ENCODE assay signal across 1 cellular context in the genomic region with DNA sequence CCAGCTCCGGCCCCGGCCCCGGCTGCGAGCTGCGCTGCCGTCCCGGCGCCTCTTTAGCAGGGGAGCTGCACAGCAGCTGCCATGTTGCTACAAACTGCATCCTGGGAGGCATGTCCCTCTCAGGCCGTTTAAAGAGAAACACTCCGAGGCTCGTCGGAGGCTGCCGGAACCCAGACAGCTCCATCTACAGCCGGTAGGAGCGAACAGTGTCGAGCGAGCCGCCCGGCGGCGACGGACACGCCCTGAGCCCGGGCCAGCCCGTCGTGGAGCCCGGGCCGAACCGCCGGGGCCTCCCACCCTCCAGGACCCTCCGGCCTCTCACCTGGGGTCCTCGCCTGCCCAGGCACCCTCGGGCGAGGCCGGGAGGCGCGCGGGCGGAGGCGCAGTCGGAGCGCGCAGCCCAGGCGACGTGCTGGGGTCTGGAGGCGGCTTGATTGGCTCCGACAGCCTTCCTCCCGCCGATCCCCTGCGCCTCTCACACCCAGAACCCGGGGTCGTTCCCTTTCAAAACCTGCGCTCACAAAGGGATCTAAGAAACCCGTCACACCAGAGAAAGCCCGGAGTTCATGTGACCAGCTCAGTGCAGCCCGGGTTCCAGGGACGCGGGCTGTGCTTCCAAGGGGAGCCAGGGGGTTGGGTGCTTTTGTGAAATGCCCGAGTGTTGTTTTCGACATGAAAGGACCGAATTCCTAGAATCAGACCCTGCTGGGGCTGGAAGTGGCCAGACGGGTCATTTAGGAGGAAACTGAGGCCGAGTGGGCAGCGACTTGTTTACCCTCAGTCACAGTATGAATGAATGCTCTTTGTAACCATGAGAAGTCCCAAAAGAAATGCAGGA.
A peak's percentile ranks its signal among the peaks of the same experiment; 100 is the strongest.
TF ChIP-seq lines count a peak whose summit lies in the region.

A gene (minus strand): TSS at position 570 of the 838 bp plus-strand sequence. CDS start 5,040 bp downstream, outside the sequence.

TF ChIP-seq in HepG2, 621 proteins besides CTCF, POLR2A, EP300 and RAD21 (continued from another document and continues in another):
- TF ChIP-seq, protein P1, sequence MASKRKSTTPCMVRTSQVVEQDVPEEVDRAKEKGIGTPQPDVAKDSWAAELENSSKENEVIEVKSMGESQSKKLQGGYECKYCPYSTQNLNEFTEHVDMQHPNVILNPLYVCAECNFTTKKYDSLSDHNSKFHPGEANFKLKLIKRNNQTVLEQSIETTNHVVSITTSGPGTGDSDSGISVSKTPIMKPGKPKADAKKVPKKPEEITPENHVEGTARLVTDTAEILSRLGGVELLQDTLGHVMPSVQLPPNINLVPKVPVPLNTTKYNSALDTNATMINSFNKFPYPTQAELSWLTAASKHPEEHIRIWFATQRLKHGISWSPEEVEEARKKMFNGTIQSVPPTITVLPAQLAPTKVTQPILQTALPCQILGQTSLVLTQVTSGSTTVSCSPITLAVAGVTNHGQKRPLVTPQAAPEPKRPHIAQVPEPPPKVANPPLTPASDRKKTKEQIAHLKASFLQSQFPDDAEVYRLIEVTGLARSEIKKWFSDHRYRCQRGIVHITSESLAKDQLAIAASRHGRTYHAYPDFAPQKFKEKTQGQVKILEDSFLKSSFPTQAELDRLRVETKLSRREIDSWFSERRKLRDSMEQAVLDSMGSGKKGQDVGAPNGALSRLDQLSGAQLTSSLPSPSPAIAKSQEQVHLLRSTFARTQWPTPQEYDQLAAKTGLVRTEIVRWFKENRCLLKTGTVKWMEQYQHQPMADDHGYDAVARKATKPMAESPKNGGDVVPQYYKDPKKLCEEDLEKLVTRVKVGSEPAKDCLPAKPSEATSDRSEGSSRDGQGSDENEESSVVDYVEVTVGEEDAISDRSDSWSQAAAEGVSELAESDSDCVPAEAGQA (IDR thresholded peaks at IDR 0.05; ENCODE audit: low read depth): no peak
- TF ChIP-seq, protein P1 (CRISPR knock-in tag; IDR thresholded peaks at IDR 0.05; ENCODE audit: borderline replicate concordance): no peak
- TF ChIP-seq, protein P2, sequence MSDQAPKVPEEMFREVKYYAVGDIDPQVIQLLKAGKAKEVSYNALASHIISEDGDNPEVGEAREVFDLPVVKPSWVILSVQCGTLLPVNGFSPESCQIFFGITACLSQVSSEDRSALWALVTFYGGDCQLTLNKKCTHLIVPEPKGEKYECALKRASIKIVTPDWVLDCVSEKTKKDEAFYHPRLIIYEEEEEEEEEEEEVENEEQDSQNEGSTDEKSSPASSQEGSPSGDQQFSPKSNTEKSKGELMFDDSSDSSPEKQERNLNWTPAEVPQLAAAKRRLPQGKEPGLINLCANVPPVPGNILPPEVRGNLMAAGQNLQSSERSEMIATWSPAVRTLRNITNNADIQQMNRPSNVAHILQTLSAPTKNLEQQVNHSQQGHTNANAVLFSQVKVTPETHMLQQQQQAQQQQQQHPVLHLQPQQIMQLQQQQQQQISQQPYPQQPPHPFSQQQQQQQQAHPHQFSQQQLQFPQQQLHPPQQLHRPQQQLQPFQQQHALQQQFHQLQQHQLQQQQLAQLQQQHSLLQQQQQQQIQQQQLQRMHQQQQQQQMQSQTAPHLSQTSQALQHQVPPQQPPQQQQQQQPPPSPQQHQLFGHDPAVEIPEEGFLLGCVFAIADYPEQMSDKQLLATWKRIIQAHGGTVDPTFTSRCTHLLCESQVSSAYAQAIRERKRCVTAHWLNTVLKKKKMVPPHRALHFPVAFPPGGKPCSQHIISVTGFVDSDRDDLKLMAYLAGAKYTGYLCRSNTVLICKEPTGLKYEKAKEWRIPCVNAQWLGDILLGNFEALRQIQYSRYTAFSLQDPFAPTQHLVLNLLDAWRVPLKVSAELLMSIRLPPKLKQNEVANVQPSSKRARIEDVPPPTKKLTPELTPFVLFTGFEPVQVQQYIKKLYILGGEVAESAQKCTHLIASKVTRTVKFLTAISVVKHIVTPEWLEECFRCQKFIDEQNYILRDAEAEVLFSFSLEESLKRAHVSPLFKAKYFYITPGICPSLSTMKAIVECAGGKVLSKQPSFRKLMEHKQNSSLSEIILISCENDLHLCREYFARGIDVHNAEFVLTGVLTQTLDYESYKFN (CRISPR knock-in tag; conservative IDR thresholded peaks at IDR 0.05): no peak
- TF ChIP-seq KLF15 (CRISPR knock-in tag; IDR thresholded peaks at IDR 0.05; ENCODE audit: borderline replicate concordance) (no peak), RBAK (CRISPR knock-in tag; IDR thresholded peaks at IDR 0.05) (no peak), EED (CRISPR knock-in tag; IDR thresholded peaks at IDR 0.05) (peak; percentile 83; the same call in 1 of the 2 replicates), SAP130 (CRISPR knock-in tag; IDR thresholded peaks at IDR 0.05; ENCODE audit: low read depth) (peak; percentile 58; the same call in 1 of the 2 replicates), MBNL3 (CRISPR knock-in tag; conservative IDR thresholded peaks at IDR 0.05) (no peak), MIXL1 (CRISPR knock-in tag; IDR thresholded peaks at IDR 0.05) (0 out of 2 replicates have a peak, but pooled peaks have one; percentile 17), RAD51 (IDR thresholded peaks at IDR 0.05; ENCODE audit: borderline replicate concordance) (no peak), PHF20 (CRISPR knock-in tag; IDR thresholded peaks at IDR 0.05) (peak; percentile 46), ZNF678 (CRISPR knock-in tag; IDR thresholded peaks at IDR 0.05) (no peak), KMT2B (CRISPR knock-in tag; IDR thresholded peaks at IDR 0.05) (peak; percentile 73), SAFB2 (CRISPR knock-in tag; IDR thresholded peaks at IDR 0.05; ENCODE audit: borderline replicate concordance, low read depth) (no peak), ZNF891 (CRISPR knock-in tag; IDR thresholded peaks at IDR 0.05) (peak; percentile 72; the same call in 1 of the 2 replicates), ZNF570 (CRISPR knock-in tag; IDR thresholded peaks at IDR 0.05; ENCODE audit: borderline replicate concordance) (no peak), ZBTB3 (CRISPR knock-in tag; IDR thresholded peaks at IDR 0.05; ENCODE audit: borderline replicate concordance, low read depth) (0 out of 2 replicates have a peak, but pooled peaks have one; percentile 27), ZNF7 (CRISPR knock-in tag; IDR thresholded peaks at IDR 0.05) (no peak), RBM39 (IDR thresholded peaks at IDR 0.05; ENCODE audit: low read depth, low read length, poor library complexity, severe bottlenecking) (peak; percentile 26), PRMT3 (CRISPR knock-in tag; IDR thresholded peaks at IDR 0.05; ENCODE audit: borderline replicate concordance, low read depth) (0 out of 2 replicates have a peak, but pooled peaks have one; percentile 61), CREB1 (IDR thresholded peaks at IDR 0.05) (no peak), CREB1 (CRISPR knock-in tag; IDR thresholded peaks at IDR 0.05) (no peak)
- TF ChIP-seq, protein P3, sequence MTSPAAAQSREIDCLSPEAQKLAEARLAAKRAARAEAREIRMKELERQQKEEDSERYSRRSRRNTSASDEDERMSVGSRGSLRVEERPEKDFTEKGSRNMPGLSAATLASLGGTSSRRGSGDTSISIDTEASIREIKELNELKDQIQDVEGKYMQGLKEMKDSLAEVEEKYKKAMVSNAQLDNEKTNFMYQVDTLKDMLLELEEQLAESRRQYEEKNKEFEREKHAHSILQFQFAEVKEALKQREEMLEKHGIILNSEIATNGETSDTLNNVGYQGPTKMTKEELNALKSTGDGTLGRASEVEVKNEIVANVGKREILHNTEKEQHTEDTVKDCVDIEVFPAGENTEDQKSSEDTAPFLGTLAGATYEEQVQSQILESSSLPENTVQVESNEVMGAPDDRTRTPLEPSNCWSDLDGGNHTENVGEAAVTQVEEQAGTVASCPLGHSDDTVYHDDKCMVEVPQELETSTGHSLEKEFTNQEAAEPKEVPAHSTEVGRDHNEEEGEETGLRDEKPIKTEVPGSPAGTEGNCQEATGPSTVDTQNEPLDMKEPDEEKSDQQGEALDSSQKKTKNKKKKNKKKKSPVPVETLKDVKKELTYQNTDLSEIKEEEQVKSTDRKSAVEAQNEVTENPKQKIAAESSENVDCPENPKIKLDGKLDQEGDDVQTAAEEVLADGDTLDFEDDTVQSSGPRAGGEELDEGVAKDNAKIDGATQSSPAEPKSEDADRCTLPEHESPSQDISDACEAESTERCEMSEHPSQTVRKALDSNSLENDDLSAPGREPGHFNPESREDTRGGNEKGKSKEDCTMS (CRISPR knock-in tag; conservative IDR thresholded peaks at IDR 0.05): no peak
- TF ChIP-seq, protein P4, sequence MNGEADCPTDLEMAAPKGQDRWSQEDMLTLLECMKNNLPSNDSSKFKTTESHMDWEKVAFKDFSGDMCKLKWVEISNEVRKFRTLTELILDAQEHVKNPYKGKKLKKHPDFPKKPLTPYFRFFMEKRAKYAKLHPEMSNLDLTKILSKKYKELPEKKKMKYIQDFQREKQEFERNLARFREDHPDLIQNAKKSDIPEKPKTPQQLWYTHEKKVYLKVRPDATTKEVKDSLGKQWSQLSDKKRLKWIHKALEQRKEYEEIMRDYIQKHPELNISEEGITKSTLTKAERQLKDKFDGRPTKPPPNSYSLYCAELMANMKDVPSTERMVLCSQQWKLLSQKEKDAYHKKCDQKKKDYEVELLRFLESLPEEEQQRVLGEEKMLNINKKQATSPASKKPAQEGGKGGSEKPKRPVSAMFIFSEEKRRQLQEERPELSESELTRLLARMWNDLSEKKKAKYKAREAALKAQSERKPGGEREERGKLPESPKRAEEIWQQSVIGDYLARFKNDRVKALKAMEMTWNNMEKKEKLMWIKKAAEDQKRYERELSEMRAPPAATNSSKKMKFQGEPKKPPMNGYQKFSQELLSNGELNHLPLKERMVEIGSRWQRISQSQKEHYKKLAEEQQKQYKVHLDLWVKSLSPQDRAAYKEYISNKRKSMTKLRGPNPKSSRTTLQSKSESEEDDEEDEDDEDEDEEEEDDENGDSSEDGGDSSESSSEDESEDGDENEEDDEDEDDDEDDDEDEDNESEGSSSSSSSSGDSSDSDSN (CRISPR knock-in tag; IDR thresholded peaks at IDR 0.05): peak; percentile 96
- TF ChIP-seq, protein P5, sequence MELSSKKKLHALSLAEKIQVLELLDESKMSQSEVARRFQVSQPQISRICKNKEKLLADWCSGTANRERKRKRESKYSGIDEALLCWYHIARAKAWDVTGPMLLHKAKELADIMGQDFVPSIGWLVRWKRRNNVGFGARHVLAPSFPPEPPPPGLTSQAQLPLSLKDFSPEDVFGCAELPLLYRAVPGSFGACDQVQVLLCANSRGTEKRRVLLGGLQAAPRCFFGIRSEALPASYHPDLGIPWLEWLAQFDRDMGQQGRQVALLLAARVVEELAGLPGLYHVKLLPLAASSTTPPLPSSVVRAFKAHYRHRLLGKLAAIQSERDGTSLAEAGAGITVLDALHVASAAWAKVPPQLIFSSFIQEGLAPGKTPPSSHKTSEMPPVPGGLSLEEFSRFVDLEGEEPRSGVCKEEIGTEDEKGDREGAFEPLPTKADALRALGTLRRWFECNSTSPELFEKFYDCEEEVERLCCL (CRISPR knock-in tag; IDR thresholded peaks at IDR 0.05; ENCODE audit: borderline replicate concordance): no peak
- TF ChIP-seq, protein P6, sequence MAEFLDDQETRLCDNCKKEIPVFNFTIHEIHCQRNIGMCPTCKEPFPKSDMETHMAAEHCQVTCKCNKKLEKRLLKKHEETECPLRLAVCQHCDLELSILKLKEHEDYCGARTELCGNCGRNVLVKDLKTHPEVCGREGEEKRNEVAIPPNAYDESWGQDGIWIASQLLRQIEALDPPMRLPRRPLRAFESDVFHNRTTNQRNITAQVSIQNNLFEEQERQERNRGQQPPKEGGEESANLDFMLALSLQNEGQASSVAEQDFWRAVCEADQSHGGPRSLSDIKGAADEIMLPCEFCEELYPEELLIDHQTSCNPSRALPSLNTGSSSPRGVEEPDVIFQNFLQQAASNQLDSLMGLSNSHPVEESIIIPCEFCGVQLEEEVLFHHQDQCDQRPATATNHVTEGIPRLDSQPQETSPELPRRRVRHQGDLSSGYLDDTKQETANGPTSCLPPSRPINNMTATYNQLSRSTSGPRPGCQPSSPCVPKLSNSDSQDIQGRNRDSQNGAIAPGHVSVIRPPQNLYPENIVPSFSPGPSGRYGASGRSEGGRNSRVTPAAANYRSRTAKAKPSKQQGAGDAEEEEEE (CRISPR knock-in tag; IDR thresholded peaks at IDR 0.05; ENCODE audit: borderline replicate concordance): no peak
- TF ChIP-seq, protein P7, sequence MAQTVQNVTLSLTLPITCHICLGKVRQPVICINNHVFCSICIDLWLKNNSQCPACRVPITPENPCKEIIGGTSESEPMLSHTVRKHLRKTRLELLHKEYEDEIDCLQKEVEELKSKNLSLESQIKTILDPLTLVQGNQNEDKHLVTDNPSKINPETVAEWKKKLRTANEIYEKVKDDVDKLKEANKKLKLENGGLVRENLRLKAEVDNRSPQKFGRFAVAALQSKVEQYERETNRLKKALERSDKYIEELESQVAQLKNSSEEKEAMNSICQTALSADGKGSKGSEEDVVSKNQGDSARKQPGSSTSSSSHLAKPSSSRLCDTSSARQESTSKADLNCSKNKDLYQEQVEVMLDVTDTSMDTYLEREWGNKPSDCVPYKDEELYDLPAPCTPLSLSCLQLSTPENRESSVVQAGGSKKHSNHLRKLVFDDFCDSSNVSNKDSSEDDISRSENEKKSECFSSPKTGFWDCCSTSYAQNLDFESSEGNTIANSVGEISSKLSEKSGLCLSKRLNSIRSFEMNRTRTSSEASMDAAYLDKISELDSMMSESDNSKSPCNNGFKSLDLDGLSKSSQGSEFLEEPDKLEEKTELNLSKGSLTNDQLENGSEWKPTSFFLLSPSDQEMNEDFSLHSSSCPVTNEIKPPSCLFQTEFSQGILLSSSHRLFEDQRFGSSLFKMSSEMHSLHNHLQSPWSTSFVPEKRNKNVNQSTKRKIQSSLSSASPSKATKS (CRISPR knock-in tag; IDR thresholded peaks at IDR 0.05): no peak
- TF ChIP-seq, protein P8, sequence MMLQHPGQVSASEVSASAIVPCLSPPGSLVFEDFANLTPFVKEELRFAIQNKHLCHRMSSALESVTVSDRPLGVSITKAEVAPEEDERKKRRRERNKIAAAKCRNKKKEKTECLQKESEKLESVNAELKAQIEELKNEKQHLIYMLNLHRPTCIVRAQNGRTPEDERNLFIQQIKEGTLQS (CRISPR knock-in tag; IDR thresholded peaks at IDR 0.05): no peak; the same call in 1 of the 2 replicates
- TF ChIP-seq, protein P9, sequence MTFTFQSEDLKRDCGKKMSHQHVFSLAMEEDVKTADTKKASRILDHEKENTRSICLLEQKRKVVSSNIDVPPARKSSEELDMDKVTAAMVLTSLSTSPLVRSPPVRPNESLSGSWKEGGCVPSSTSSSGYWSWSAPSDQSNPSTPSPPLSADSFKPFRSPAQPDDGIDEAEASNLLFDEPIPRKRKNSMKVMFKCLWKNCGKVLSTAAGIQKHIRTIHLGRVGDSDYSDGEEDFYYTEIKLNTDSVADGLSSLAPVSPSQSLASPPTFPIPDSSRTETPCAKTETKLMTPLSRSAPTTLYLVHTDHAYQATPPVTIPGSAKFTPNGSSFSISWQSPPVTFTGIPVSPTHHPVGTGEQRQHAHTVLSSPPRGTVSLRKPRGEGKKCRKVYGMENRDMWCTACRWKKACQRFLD (CRISPR knock-in tag; IDR thresholded peaks at IDR 0.05; ENCODE audit: borderline replicate concordance): 0 out of 2 replicates have a peak, but pooled peaks have one; percentile 28
